In the genomic region with DNA sequence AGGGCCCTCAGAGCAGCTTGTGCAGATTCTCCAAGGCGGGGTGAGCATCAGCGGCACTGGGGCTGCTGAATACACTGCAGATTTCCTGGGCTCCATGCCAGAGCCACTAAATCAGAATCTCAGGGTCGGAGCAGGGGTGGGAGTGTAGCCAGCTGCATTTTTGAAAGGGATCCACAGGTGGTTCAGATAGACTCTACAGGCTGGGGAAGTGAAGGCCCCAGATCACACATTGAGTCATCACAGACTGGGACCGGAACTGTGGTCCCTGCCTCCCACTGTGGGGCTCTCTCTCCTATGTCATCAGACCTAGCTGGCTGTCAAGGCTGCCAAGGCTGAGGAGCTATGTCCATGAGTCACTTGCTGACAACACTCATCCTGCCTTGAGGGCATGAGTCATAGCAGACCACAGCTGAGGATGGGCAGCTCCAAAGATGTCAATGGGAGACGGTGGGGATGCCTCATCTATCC, we compare ENCODE assay signal across 8 cellular contexts.
DNase-seq lines count a peak whose midpoint lies in the region; ATAC-seq and TF ChIP-seq lines count a peak whose summit lies in the region.

No MANE protein-coding gene starts in this region.

- H3K9me3 ChIP-seq in gastroesophageal sphincter: no peaks in the 10 kb centered on the region

- H3K27ac ChIP-seq in gastroesophageal sphincter: peak overlapping the region in 1 of 4 donors; percentile 6

- no peaks in the 10 kb centered on the region for H3K27me3 ChIP-seq in gastroesophageal sphincter

- H3K4me3 ChIP-seq in gastroesophageal sphincter: no peak overlapping the region

- no peak for TF ChIP-seq POLR2A in gastroesophageal sphincter (IDR thresholded peaks at IDR 0.05)

- no peak for TF ChIP-seq EP300 in gastroesophageal sphincter (IDR thresholded peaks at IDR 0.05)

- H3K36me3 ChIP-seq in gastroesophageal sphincter: no peaks in the 10 kb centered on the region

- DNase-seq in HCEC 1CT (peak; percentile 95), M059J (ENCODE audit: low read depth) (peak; percentile 100), NCI-H2107 (lab: John Stamatoyannopoulos, UW) (no peak), NCI-H187 (lab: John Stamatoyannopoulos, UW) (no peak)
- peak; percentile 6 to 27 for DNase-seq in activated CD8-positive, alpha-beta memory T cell treated with anti-CD3 and anti-CD28 coated beads for 4 hours (ENCODE audit: low read depth in 2 of 2)
- peak; percentile 37 for DNase-seq in stimulated activated CD4-positive, alpha-beta T cell treated with anti-CD3 and anti-CD28 coated beads, Interleukin-4, amount 100 ng/mL, for 1 hour

- peak; percentile 99 for ATAC-seq in GM18502 (IDR thresholded peaks at IDR 0.05; ENCODE audit: poor library complexity, unreplicated experiment)
- peak; percentile 87 for ATAC-seq in gastroesophageal sphincter

- WGBS in gastroesophageal sphincter (ENCODE audit: low coverage in 1 of 2), 2 donors: no CpG with 5 or more reads among the region's 5 CpGs

- no peak for TF ChIP-seq CTCF in gastroesophageal sphincter (IDR thresholded peaks at IDR 0.05)

- no peaks in the 10 kb centered on the region for H3K4me1 ChIP-seq in gastroesophageal sphincter

Comparison
In these comparisons a context has a peak if more than half of its experiments do, and no peak if none do; other contexts are left out.
1. DNase-seq: peak in HCEC 1CT (single experiment), M059J (single experiment), activated CD8-positive, alpha-beta memory T cell treated with anti-CD3 and anti-CD28 coated beads for 4 hours (2 of 2) and stimulated activated CD4-positive, alpha-beta T cell treated with anti-CD3 and anti-CD28 coated beads, Interleukin-4, amount 100 ng/mL, for 1 hour (single experiment); none in NCI-H2107 (single experiment) and NCI-H187 (0 of 2).